28 cellular contexts compared by ENCODE assay signal in genomic region chr7:90692396-90692795, GRCh38.
DNase-seq lines count a peak whose midpoint lies in the region; ATAC-seq and TF ChIP-seq lines count a peak whose summit lies in the region.
"Had no signal": no experiment of that assay in that cellular context is flagged by ENCODE, and none has a peak within 500 bp of the region (broad histone marks: within the 10 kb centered on the region; RNA-seq: fewer than 3 reads in every experiment).

No MANE protein-coding gene starts in this region.

- BruUV-seq in A673 (replicated peaks; lab: Mats Ljungman, UMichigan) = no TSS peak

- no peak overlapping the region for H3K27ac ChIP-seq in A673 (ENCODE audit: low read depth, low read length, poor library complexity, severe bottlenecking)
- peak overlapping the region; percentile 7; the same call in 1 of the 2 replicates for H3K27ac ChIP-seq in SK-N-MC
- no peak overlapping the region for H3K27ac ChIP-seq in right cardiac atrium (ENCODE audit: low read length)
- H3K27ac ChIP-seq: HL-60, tibial artery had no signal

- H3K4me1 ChIP-seq in A673 (ENCODE audit: insufficient read depth, low read length, poor library complexity, severe bottlenecking) (peaks cover 30% of the 10 kb centered on the region), right cardiac atrium (ENCODE audit: control insufficient read depth, insufficient read depth, low read length) (peaks cover 2% of the 10 kb centered on the region)

- intact Hi-C loops in A673 (cut with micrococcal nuclease; ENCODE audit: unreplicated experiment) (no loop called here), right cardiac atrium (cut with DNase I) (no loop called here)

- H3K4me3 ChIP-seq in A673 (ENCODE audit: low read depth, low read length, poor library complexity, severe bottlenecking) (no peak overlapping the region), SK-N-MC (no peak overlapping the region), right cardiac atrium (ENCODE audit: low read length) (no peak overlapping the region)
- H3K4me3 ChIP-seq: GM23338, smooth muscle cell, tibial artery had no signal

- TF ChIP-seq CTCF in A673 (conservative IDR thresholded peaks at IDR 0.05; ENCODE audit: low read depth, low read length) = no peak

- no peaks in the 10 kb centered on the region for H3K4me1 Mint-ChIP-seq in activated T-cell treated with anti-CD3 and anti-CD28 coated beads, Interleukin-2, amount 50 U/mL, for 24 hours (ENCODE audit: low read depth)
- H3K4me1 Mint-ChIP-seq: central memory CD8-positive, alpha-beta T cell; stimulated activated naive CD8-positive, alpha-beta T cell treated with anti-CD3 and anti-CD28 coated beads, Interleukin-15, amount 100 ng/mL, for 72 hours had no signal

- no peaks in the 10 kb centered on the region for H3K27me3 Mint-ChIP-seq in activated T-cell treated with anti-CD3 and anti-CD28 coated beads, Interleukin-2, amount 50 U/mL, for 24 hours
- H3K27me3 Mint-ChIP-seq: central memory CD8-positive, alpha-beta T cell; natural killer cell treated with Interleukin-12 subunit alpha and Interleukin-12 subunit beta and Interleukin-15 and Interleukin-18, amount 100 ng/mL, for 72 hours had no signal

- H3K9ac ChIP-seq in SK-N-MC (ENCODE audit: insufficient read length) = no peak overlapping the region

- no peak overlapping the region for H3K4me3 Mint-ChIP-seq in activated T-cell treated with anti-CD3 and anti-CD28 coated beads, Interleukin-2, amount 50 U/mL, for 24 hours
- H3K4me3 Mint-ChIP-seq: activated naive CD8-positive, alpha-beta T cell; central memory CD8-positive, alpha-beta T cell; GM23338; natural killer cell treated with Interleukin-12 subunit alpha and Interleukin-12 subunit beta and Interleukin-15 and Interleukin-18, amount 100 ng/mL, for 72 hours; stimulated activated naive CD8-positive, alpha-beta T cell treated with anti-CD3 and anti-CD28 coated beads, Interleukin-15, amount 100 ng/mL, for 72 hours had no signal

- no peaks in the 10 kb centered on the region for H3K36me3 ChIP-seq in A673 (ENCODE audit: insufficient read depth, low read length, poor library complexity, severe bottlenecking)
- no peaks in the 10 kb centered on the region for H3K36me3 ChIP-seq in SK-N-MC (ENCODE audit: insufficient read depth, low read length)
- H3K36me3 ChIP-seq: tibial artery had no signal

- CTCF ChIA-PET in A673 (lab: Charles Lee) = no interaction called here

- H3K9me3 ChIP-seq in A673 (ENCODE audit: low read depth, low read length, poor library complexity, severe bottlenecking) (no peaks in the 10 kb centered on the region), SK-N-MC (ENCODE audit: low read depth, low read length) (no peaks in the 10 kb centered on the region; the same call in 1 of the 2 replicates), right cardiac atrium (ENCODE audit: control insufficient read depth, low read length) (no peaks in the 10 kb centered on the region)
- H3K9me3 ChIP-seq: tibial artery had no signal

- no peaks in the 10 kb centered on the region for H3K36me3 Mint-ChIP-seq in activated T-cell treated with anti-CD3 and anti-CD28 coated beads, Interleukin-2, amount 50 U/mL, for 24 hours (ENCODE audit: low read depth)
- H3K36me3 Mint-ChIP-seq: activated naive CD8-positive, alpha-beta T cell had no signal

- POLR2A ChIA-PET in A673 (lab: Charles Lee; ENCODE audit: low non-redundant PET) = no interaction called here

- DNase-seq in A673 (ENCODE audit: low spot score) (peak; percentile 34), LHCN-M2 (ENCODE audit: low read depth) (peak; percentile 87), SK-N-MC (ENCODE audit: low read depth, low spot score) (no peak), iris pigment epithelial cell (ENCODE audit: low read depth) (peak; percentile 72), NCI-H1105 treated with DMSO at 0.1 percent for 48 hours (lab: John Stamatoyannopoulos, UW) (no peak), right cardiac atrium (no peak), NCI-H2029 treated with DMSO at 0.1 percent for 48 hours (lab: John Stamatoyannopoulos, UW) (no peak)
- no peak for DNase-seq in activated T-cell treated with anti-CD3 and anti-CD28 coated beads, Interleukin-2, amount 50 U/mL, for 24 hours
- DNase-seq: activated CD4-positive, alpha-beta T cell treated with anti-CD3 and anti-CD28 coated beads for 4 hours; activated effector memory CD4-positive, alpha-beta T cell treated with Interleukin-2 at 50 U/mL for 16 hours; activated T-cell treated with anti-CD3 and anti-CD28 coated beads for 4 hours; aorta; HFFc6; left ventricle myocardium superior; NCI-H1930; NCI-H345; PC-3; stimulated activated CD4-positive, alpha-beta T cell treated with anti-CD3 and anti-CD28 coated beads, Interleukin-1b, Interleukin-23, amount 100 ng/mL, for 48 hours; stimulated activated CD8-positive, alpha-beta memory T cell treated with anti-CD3 and anti-CD28 coated beads, Interleukin-4, amount 100 ng/mL, for 48 hours; stimulated activated naive CD8-positive, alpha-beta T cell treated with anti-CD3 and anti-CD28 coated beads, Interleukin-15, amount 100 ng/mL, for 72 hours; tibial artery had no signal

- H3K9me3 Mint-ChIP-seq in activated T-cell treated with anti-CD3 and anti-CD28 coated beads, Interleukin-2, amount 50 U/mL, for 24 hours = peaks cover 2% of the 10 kb centered on the region
- H3K9me3 Mint-ChIP-seq: GM23338, HFFc6 had no signal

- no peak overlapping the region for H3K27ac Mint-ChIP-seq in activated T-cell treated with anti-CD3 and anti-CD28 coated beads, Interleukin-2, amount 50 U/mL, for 24 hours
- H3K27ac Mint-ChIP-seq: activated naive CD8-positive, alpha-beta T cell; GM23338; HFFc6; natural killer cell treated with Interleukin-12 subunit alpha and Interleukin-12 subunit beta and Interleukin-15 and Interleukin-18, amount 100 ng/mL, for 72 hours; stimulated activated naive CD8-positive, alpha-beta T cell treated with anti-CD3 and anti-CD28 coated beads, Interleukin-15, amount 100 ng/mL, for 72 hours had no signal

- 44% methylated on average over 3 of the region's 3 CpGs for WGBS in right cardiac atrium

- ATAC-seq in right cardiac atrium = no peak
- ATAC-seq: GM23338; left ventricle myocardium superior; natural killer cell treated with Interleukin-12 subunit alpha and Interleukin-12 subunit beta and Interleukin-15 and Interleukin-18, amount 100 ng/mL, for 72 hours; Right ventricle myocardium inferior; stimulated activated naive CD8-positive, alpha-beta T cell treated with anti-CD3 and anti-CD28 coated beads, Interleukin-15, amount 100 ng/mL, for 72 hours had no signal

- H3K27me3 ChIP-seq in A673 (replicated peaks; ENCODE audit: insufficient read depth, low read depth, low read length, poor library complexity) (no peaks in the 10 kb centered on the region), right cardiac atrium (ENCODE audit: control insufficient read depth, insufficient read depth) (no peaks in the 10 kb centered on the region)
- H3K27me3 ChIP-seq: tibial artery had no signal

Comparison
In these comparisons a context has a peak if more than half of its experiments do, and no peak if none do; other contexts are left out.
1. DNase-seq: peak in A673 (single experiment), LHCN-M2 (single experiment) and iris pigment epithelial cell (single experiment); none in SK-N-MC (single experiment), activated T-cell treated with anti-CD3 and anti-CD28 coated beads, Interleukin-2, amount 50 U/mL, for 24 hours (single experiment), NCI-H1105 treated with DMSO at 0.1 percent for 48 hours (single experiment), right cardiac atrium (0 of 3) and NCI-H2029 treated with DMSO at 0.1 percent for 48 hours (single experiment).